14 cellular contexts compared by ENCODE assay signal in the genomic region with DNA sequence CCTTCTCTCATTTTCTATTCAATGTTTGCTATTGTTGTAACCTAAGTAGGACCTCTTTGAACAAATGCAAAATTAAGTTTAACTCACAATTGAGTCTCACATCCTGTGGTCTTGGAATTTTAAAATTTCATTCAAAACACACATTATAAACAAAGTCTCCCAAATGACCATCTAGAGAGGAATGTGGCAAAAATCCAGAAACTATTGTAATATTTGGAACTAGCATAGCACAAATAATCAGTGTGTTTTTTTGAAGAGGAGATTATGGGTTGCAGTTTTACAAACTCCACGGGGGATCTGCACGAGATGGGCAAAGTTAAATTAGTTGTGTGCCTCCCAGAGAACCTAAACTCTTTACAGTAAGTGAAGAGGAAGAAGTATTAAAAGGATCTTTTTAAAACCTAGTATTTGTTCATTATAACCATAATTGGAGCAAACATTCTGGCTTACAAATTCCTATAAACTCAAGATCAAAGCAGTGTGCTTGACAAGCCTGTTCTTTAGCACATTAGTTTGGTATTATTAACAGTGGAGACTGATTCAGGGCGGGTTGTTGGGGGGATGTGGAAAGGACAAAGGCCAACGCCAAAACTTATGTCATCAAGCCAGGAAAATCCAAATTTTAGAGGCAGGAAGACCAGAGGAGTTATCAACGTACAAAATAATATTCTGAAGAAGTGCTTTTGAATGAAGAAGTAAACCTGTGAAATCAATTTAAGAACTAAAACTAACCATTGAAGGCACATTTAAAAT. TPM values are rescaled to one million over a fixed set of nuclear protein-coding genes. Genes with fewer than 3 reads are reported as not detected.
A peak's percentile ranks its signal among the peaks of the same experiment; 100 is the strongest.
DNase-seq lines count a peak whose midpoint lies in the region; FAIRE-seq and TF ChIP-seq lines count a peak whose summit lies in the region.
"Had no signal": no experiment of that assay in that cellular context is flagged by ENCODE, and none has a peak within 500 bp of the region (broad histone marks: within the 10 kb centered on the region; RNA-seq: fewer than 3 reads in every experiment).

No MANE protein-coding gene starts in this region.

- no peak for TF ChIP-seq POLR2A in H54 (IDR thresholded peaks at IDR 0.05; ENCODE audit: low read depth, low read length)

- H3K27ac ChIP-seq in HUES6 (ENCODE audit: low read depth, low read length), result peak overlapping the region; percentile 95
- no peak overlapping the region for H3K27ac ChIP-seq in mesenchymal stem cell (ENCODE audit: low read length, poor library complexity, severe bottlenecking)
- H3K27ac ChIP-seq: breast epithelium, lower lobe of right lung, tibial artery had no signal

- H2BK120ac ChIP-seq in mesenchymal stem cell (ENCODE audit: low read depth, low read length), result no peak overlapping the region

- H3K18ac ChIP-seq in mesenchymal stem cell (ENCODE audit: low read depth in 1 of 2, low read length in 2 of 2), result no peak overlapping the region

- 41% methylated on average over 3 of the region's 5 CpGs for WGBS in mesenchymal stem cell

- H3K4ac ChIP-seq in mesenchymal stem cell (ENCODE audit: low read depth in 1 of 2, low read length in 2 of 2), result no peak overlapping the region

- peak overlapping the region; percentile 3 for H3K9ac ChIP-seq in HUES6 (ENCODE audit: low read length)
- H3K9ac ChIP-seq in mesenchymal stem cell (ENCODE audit: low read length), result peak overlapping the region; percentile 79

- H3K4me1 Mint-ChIP-seq in brain (peaks cover 34% of the 10 kb centered on the region), progenitor cell of endocrine pancreas (ENCODE audit: low read depth) (peaks cover 10% of the 10 kb centered on the region)

- H3K36me3 Mint-ChIP-seq in brain (no peaks in the 10 kb centered on the region), progenitor cell of endocrine pancreas (ENCODE audit: insufficient read depth) (no peaks in the 10 kb centered on the region)

- H3K23ac ChIP-seq in mesenchymal stem cell (ENCODE audit: low read length in 2 of 2), result no peak overlapping the region

- H2AK5ac ChIP-seq in mesenchymal stem cell (ENCODE audit: low read length, severe bottlenecking), result no peak overlapping the region

- no peaks in the 10 kb centered on the region for H3K27me3 ChIP-seq in HUES6 (ENCODE audit: control insufficient read depth, insufficient read depth, low read length)
- no peaks in the 10 kb centered on the region for H3K27me3 ChIP-seq in mesenchymal stem cell (ENCODE audit: control insufficient read depth in 1 of 2, insufficient read depth in 1 of 2, low read length in 2 of 2)
- H3K27me3 ChIP-seq: breast epithelium had no signal

- no peak overlapping the region for H2AFZ ChIP-seq in mesenchymal stem cell (ENCODE audit: low read depth, low read length)

- in situ Hi-C loops in GM13976 (cut with MboI; ENCODE audit: low sequenced_read_pairs, unreplicated experiment), result no loop called here

- TF ChIP-seq CTCF in brain (conservative IDR thresholded peaks at IDR 0.05), result no peak
- no peak for TF ChIP-seq CTCF in GM13976 (IDR thresholded peaks at IDR 0.05; ENCODE audit: borderline replicate concordance, control extremely low read depth, extremely low read depth, insufficient read depth, missing control alignments)
- TF ChIP-seq CTCF in progenitor cell of endocrine pancreas (IDR thresholded peaks at IDR 0.05; ENCODE audit: unreplicated experiment), result no peak

- H4K91ac ChIP-seq in mesenchymal stem cell (ENCODE audit: low read length), result no peak overlapping the region

- H3K4me1 ChIP-seq in HUES6 (ENCODE audit: control insufficient read depth, insufficient read depth, low read length) (peaks cover 44% of the 10 kb centered on the region), mesenchymal stem cell (ENCODE audit: control insufficient read depth, insufficient read depth, low read depth, low read length) (no peaks in the 10 kb centered on the region)
- H3K4me1 ChIP-seq: breast epithelium, lower lobe of right lung had no signal

- no peak overlapping the region for H4K8ac ChIP-seq in mesenchymal stem cell (ENCODE audit: low read length)

- peaks cover 0 to 4% (median 0%) of the 10 kb centered on the region in 5 experiments for H3K9me3 Mint-ChIP-seq in brain
- H3K9me3 Mint-ChIP-seq in progenitor cell of endocrine pancreas (ENCODE audit: low read depth), result no peaks in the 10 kb centered on the region

- FAIRE-seq in H54 (lab: Jason Lieb, UNC), result no peak

- H3K4me3 Mint-ChIP-seq in brain (peak overlapping the region in 3 of 5 experiments; percentile 15 to 38 (median 21)), progenitor cell of endocrine pancreas (ENCODE audit: low read depth) (no peak overlapping the region)

- no peaks in the 10 kb centered on the region for H3K79me1 ChIP-seq in mesenchymal stem cell (replicated peaks; ENCODE audit: low read length, poor library complexity, severe bottlenecking)

- peak; percentile 85 for DNase-seq in ELR (ENCODE audit: low read depth)
- DNase-seq in mesenchymal stem cell, result no peak
- no peak for DNase-seq in GM13976 (ENCODE audit: low spot score)
- DNase-seq in H54 (ENCODE audit: insufficient read length, low spot score), result no peak
- no peak for DNase-seq in progenitor cell of endocrine pancreas (ENCODE audit: low spot score, unreplicated experiment)
- DNase-seq in anterior cingulate cortex (lab: John Stamatoyannopoulos, UW), result no peak
- DNase-seq: DND-41, glutamatergic neuron, lower lobe of right lung, NCI-H510A, tibial artery had no signal

- no peak overlapping the region for H2BK12ac ChIP-seq in mesenchymal stem cell (ENCODE audit: low read length in 2 of 2)

- H3K27me3 Mint-ChIP-seq in brain (peaks cover 8% of the 10 kb centered on the region), progenitor cell of endocrine pancreas (peaks cover 15% of the 10 kb centered on the region)

- no peaks in the 10 kb centered on the region for H3K9me3 ChIP-seq in HUES6 (ENCODE audit: control insufficient read depth, insufficient read depth, low read depth, low read length)
- H3K9me3 ChIP-seq in mesenchymal stem cell (ENCODE audit: control insufficient read depth, low read length), result no peaks in the 10 kb centered on the region
- H3K9me3 ChIP-seq: breast epithelium, lower lobe of right lung, tibial artery had no signal

- H2BK15ac ChIP-seq in mesenchymal stem cell (ENCODE audit: low read depth, poor library complexity, severe bottlenecking), result no peak overlapping the region

- H3K4me3 ChIP-seq in HUES6 (ENCODE audit: low read depth, low read length) (peak overlapping the region; percentile 5; the same call in 1 of the 2 replicates), mesenchymal stem cell (ENCODE audit: insufficient read depth in 1 of 2, low read depth in 1 of 2, low read length in 2 of 2) (peak overlapping the region in 1 of 2 experiments; percentile 5)
- H3K4me3 ChIP-seq: breast epithelium, lower lobe of right lung, tibial artery had no signal

- H3K14ac ChIP-seq in mesenchymal stem cell (ENCODE audit: low read length in 2 of 2), result no peak overlapping the region

- no peak overlapping the region for H3K4me2 ChIP-seq in mesenchymal stem cell (ENCODE audit: low read length, poor library complexity, severe bottlenecking)

- peak overlapping the region in 3 of 5 experiments; percentile 41 to 80 (median 65) for H3K27ac Mint-ChIP-seq in brain
- H3K27ac Mint-ChIP-seq in progenitor cell of endocrine pancreas, result no peak overlapping the region

- H3K36me3 ChIP-seq in HUES6 (ENCODE audit: control insufficient read depth, insufficient read depth, low read length) (no peaks in the 10 kb centered on the region), mesenchymal stem cell (ENCODE audit: control insufficient read depth in 1 of 2, insufficient read depth in 2 of 2, low read depth in 1 of 2, low read length in 2 of 2) (no peaks in the 10 kb centered on the region)
- H3K36me3 ChIP-seq: breast epithelium, lower lobe of right lung, tibial artery had no signal

- no peak overlapping the region for H2BK5ac ChIP-seq in mesenchymal stem cell (ENCODE audit: low read depth, low read length, poor library complexity, severe bottlenecking)

RNA-seq across cellular contexts. Expression of gene RBPJ, which starts 22.4 kb away (rescaled TPM):
- polyA plus RNA-seq in brain (ENCODE audit: insufficient read depth, low read depth, low replicate concordance), result 79.8 TPM
- 55.7 TPM for polyA plus RNA-seq in mesenchymal stem cell (2013, experiment 1 of 2)
- 54.9 TPM for polyA plus RNA-seq in mesenchymal stem cell (2013, experiment 2 of 2)
- 162 and 173 TPM in 2 replicates for total RNA-seq in progenitor cell of endocrine pancreas
